ENCODE assay signal across 15 cellular contexts in genomic region chr12:131077931-131078391, GRCh38.
"Had no signal": no experiment of that assay in that cellular context is flagged by ENCODE, and none has a peak within 500 bp of the region (broad histone marks: within the 10 kb centered on the region; RNA-seq: fewer than 3 reads in every experiment).

No MANE protein-coding gene starts in this region.

- H3K4me3 Mint-ChIP-seq: brain; central memory CD8-positive, alpha-beta T cell; natural killer cell treated with Interleukin-12 subunit alpha and Interleukin-12 subunit beta and Interleukin-15 and Interleukin-18, amount 100 ng/mL, for 72 hours; stimulated activated effector memory CD8-positive, alpha-beta T cell treated with anti-CD3 and anti-CD28 coated beads, Interleukin-12 subunit alpha, Interleukin-12 subunit beta, amount 100 ng/mL, for 72 hours; WTC11 had no signal

- DNase-seq: activated gamma-delta T cell treated with Interleukin-2 at 50 U/mL for 16 hours; cortex of kidney; erythroblast; foreskin fibroblast; kidney glomerular epithelial cell; small intestine; stimulated activated CD4-positive, alpha-beta T cell treated with anti-CD3 and anti-CD28 coated beads, Interleukin-2, amount 100 ng/mL, for 24 hours; T-helper 9 cell; upper lobe of left lung had no signal

- H3K27ac Mint-ChIP-seq: activated naive CD4-positive, alpha-beta T cell treated with anti-CD3 and anti-CD28 coated beads, Interleukin-2, amount 50 U/mL, for 72 hours; natural killer cell treated with Interleukin-12 subunit alpha and Interleukin-12 subunit beta and Interleukin-15 and Interleukin-18, amount 100 ng/mL, for 72 hours; stimulated activated effector memory CD8-positive, alpha-beta T cell treated with anti-CD3 and anti-CD28 coated beads, Interleukin-12 subunit alpha, Interleukin-12 subunit beta, amount 100 ng/mL, for 72 hours; WTC11 had no signal

- H3K36me3 Mint-ChIP-seq: activated naive CD4-positive, alpha-beta T cell treated with anti-CD3 and anti-CD28 coated beads, Interleukin-2, amount 50 U/mL, for 72 hours; brain; natural killer cell treated with Interleukin-12 subunit alpha and Interleukin-12 subunit beta and Interleukin-15 and Interleukin-18, amount 100 ng/mL, for 72 hours; stimulated activated effector memory CD8-positive, alpha-beta T cell treated with anti-CD3 and anti-CD28 coated beads, Interleukin-12 subunit alpha, Interleukin-12 subunit beta, amount 100 ng/mL, for 72 hours; WTC11 had no signal

- ATAC-seq: activated naive CD4-positive, alpha-beta T cell treated with anti-CD3 and anti-CD28 coated beads, Interleukin-2, amount 50 U/mL, for 72 hours; stimulated activated effector memory CD8-positive, alpha-beta T cell treated with anti-CD3 and anti-CD28 coated beads, Interleukin-12 subunit alpha, Interleukin-12 subunit beta, amount 100 ng/mL, for 72 hours; WTC11 had no signal

- H3K9me3 Mint-ChIP-seq: activated naive CD4-positive, alpha-beta T cell treated with anti-CD3 and anti-CD28 coated beads, Interleukin-2, amount 50 U/mL, for 72 hours; central memory CD8-positive, alpha-beta T cell; natural killer cell treated with Interleukin-12 subunit alpha and Interleukin-12 subunit beta and Interleukin-15 and Interleukin-18, amount 100 ng/mL, for 72 hours; stimulated activated effector memory CD8-positive, alpha-beta T cell treated with anti-CD3 and anti-CD28 coated beads, Interleukin-12 subunit alpha, Interleukin-12 subunit beta, amount 100 ng/mL, for 72 hours had no signal

- H3K4me1 Mint-ChIP-seq: central memory CD8-positive, alpha-beta T cell; stimulated activated effector memory CD8-positive, alpha-beta T cell treated with anti-CD3 and anti-CD28 coated beads, Interleukin-12 subunit alpha, Interleukin-12 subunit beta, amount 100 ng/mL, for 72 hours; WTC11 had no signal
